Comparison of ENCODE assay signal across 2 cellular contexts in genomic region chr10:13537985-13538384, GRCh38. TPM values are rescaled to one million over a fixed set of nuclear protein-coding genes. Genes with fewer than 3 reads are reported as not detected.
"Had no signal": no experiment of that assay in that cellular context is flagged by ENCODE, and none has a peak within 500 bp of the region (broad histone marks: within the 10 kb centered on the region; RNA-seq: fewer than 3 reads in every experiment).

No MANE protein-coding gene starts in this region.

RNA-seq across cellular contexts. Expression of gene BEND7, which starts 9.2 kb away (rescaled TPM):
- polyA plus RNA-seq: immature natural killer cell; naive thymus-derived CD4-positive, alpha-beta T cell had no signal
